In the genomic region with DNA sequence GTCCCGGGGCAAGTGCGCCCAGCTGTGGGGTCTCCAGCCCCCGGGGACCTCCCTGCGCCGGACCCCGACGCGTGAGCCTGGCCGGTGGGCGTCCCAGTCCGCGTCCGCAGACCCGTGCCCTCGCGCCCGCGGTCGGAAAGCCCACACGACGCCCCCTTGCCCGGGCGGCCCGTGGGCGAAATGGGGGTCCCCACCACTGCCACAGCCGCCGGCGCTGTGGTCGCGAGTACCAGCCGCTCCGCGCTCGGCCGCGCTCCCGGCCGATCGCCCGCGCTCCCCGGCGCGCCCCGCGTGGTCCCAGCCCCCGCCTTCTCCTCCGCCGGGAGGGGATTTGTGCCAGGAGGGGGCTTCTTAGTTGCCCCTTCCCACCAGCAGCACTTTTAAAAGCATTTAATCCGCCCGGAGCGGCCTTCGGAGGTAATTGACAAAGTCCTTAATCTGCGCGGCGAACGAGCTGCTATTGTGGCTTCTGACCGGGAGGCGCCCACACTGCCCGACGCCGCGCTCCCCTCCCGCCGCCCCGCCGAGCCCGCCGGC, we compare ENCODE assay signal across 1 cellular context.
TF ChIP-seq lines count a peak whose summit lies in the region.

No MANE protein-coding gene starts in this region.

TF ChIP-seq in IMR-90, 13 proteins besides CTCF, POLR2A, EP300 and RAD21 (continued from another document):
- TF ChIP-seq MXI1 (IDR thresholded peaks at IDR 0.05; ENCODE audit: borderline replicate concordance, low read depth, low read length): no peak
- no peak for TF ChIP-seq MAFK (IDR thresholded peaks at IDR 0.05; ENCODE audit: low read depth, low read length)
- no peak for TF ChIP-seq SMC3 (IDR thresholded peaks at IDR 0.05; ENCODE audit: low read depth, low read length)
- TF ChIP-seq CEBPB (IDR thresholded peaks at IDR 0.05; ENCODE audit: low read depth, low read length): no peak
- TF ChIP-seq BHLHE40 (IDR thresholded peaks at IDR 0.05; ENCODE audit: low read depth, low read length): no peak
- TF ChIP-seq MAZ (IDR thresholded peaks at IDR 0.05; ENCODE audit: borderline replicate concordance, low read depth, low read length): no peak
- no peak for TF ChIP-seq RFX5 (IDR thresholded peaks at IDR 0.05; ENCODE audit: low read depth, low read length)
- TF ChIP-seq NFE2L2 (IDR thresholded peaks at IDR 0.05; ENCODE audit: low read depth, low read length): no peak
- no peak for TF ChIP-seq FOS (IDR thresholded peaks at IDR 0.05; ENCODE audit: low read depth, low read length)
- TF ChIP-seq, protein P1, sequence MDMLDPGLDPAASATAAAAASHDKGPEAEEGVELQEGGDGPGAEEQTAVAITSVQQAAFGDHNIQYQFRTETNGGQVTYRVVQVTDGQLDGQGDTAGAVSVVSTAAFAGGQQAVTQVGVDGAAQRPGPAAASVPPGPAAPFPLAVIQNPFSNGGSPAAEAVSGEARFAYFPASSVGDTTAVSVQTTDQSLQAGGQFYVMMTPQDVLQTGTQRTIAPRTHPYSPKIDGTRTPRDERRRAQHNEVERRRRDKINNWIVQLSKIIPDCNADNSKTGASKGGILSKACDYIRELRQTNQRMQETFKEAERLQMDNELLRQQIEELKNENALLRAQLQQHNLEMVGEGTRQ (IDR thresholded peaks at IDR 0.05; ENCODE audit: low read depth, low read length): no peak
- TF ChIP-seq CHD1 (IDR thresholded peaks at IDR 0.05; ENCODE audit: low read depth, low read length): no peak
